ENCODE assay signal across 28 cellular contexts in genomic region chr15:48426941-48427340, GRCh38.
"Had no signal": no experiment of that assay in that cellular context is flagged by ENCODE, and none has a peak within 500 bp of the region (broad histone marks: within the 10 kb centered on the region; RNA-seq: fewer than 3 reads in every experiment).

No MANE protein-coding gene starts in this region.

- H3K9me3 ChIP-seq: ascending aorta, MG63 had no signal

- DNase-seq: activated CD4-positive, alpha-beta memory T cell treated with anti-CD3 and anti-CD28 coated beads for 36 hours; activated CD4-positive, alpha-beta T cell treated with anti-CD3 and anti-CD28 coated beads, Interleukin-2, amount 10 ng/mL, durations not matched to agents 7 days and 5 days; activated CD4-positive, CD25-positive, alpha-beta regulatory T cell; activated CD8-positive, alpha-beta memory T cell treated with anti-CD3 and anti-CD28 coated beads for 24 hours; activated effector memory CD4-positive, alpha-beta T cell treated with anti-CD3 and anti-CD28 coated beads, Interleukin-2, amount 50 U/mL, for 16 hours; activated naive CD4-positive, alpha-beta T cell treated with Interleukin-2 at 50 U/mL for 16 hours; activated naive CD8-positive, alpha-beta T cell treated with anti-CD3 and anti-CD28 coated beads, Interleukin-2, amount 50 U/mL, for 24 hours; activated T-cell treated with anti-CD3 and anti-CD28 coated beads, Interleukin-2, amount 50 U/mL, for 4 hours; amniotic stem cell; KG1; MG63; NCI-H1105; NCI-H1436; NCI-H1694 treated with DMSO at 0.1 percent for 48 hours; NCI-H2029 treated with DMSO at 0.1 percent for 48 hours; NCI-H510A treated with DMSO at 0.1 percent for 48 hours; NCI-H69; NK-92 treated with Interleukin-12 subunit alpha and Interleukin-12 subunit beta, amount 100 ng/mL, for 24 hours; OCI-M1; RPMI8226 had no signal

- H3K9me3 Mint-ChIP-seq: activated CD4-positive, alpha-beta memory T cell treated with anti-CD3 and anti-CD28 coated beads for 36 hours; activated CD4-positive, alpha-beta T cell treated with anti-CD3 and anti-CD28 coated beads, Interleukin-2, amount 10 ng/mL, durations not matched to agents 7 days and 5 days; activated naive CD4-positive, alpha-beta T cell treated with anti-CD3 and anti-CD28 coated beads, Interleukin-2, amount 50 U/mL, for 72 hours; activated naive CD8-positive, alpha-beta T cell treated with anti-CD3 and anti-CD28 coated beads, Interleukin-2, amount 50 U/mL, for 24 hours; activated T-cell treated with anti-CD3 and anti-CD28 coated beads, Interleukin-2, amount 50 U/mL, for 4 hours; brain; central memory CD8-positive, alpha-beta T cell; T-helper 1 cell treated with Interleukin-12 subunit alpha and Interleukin-12 subunit beta and Interleukin-4 antibody, amounts not matched to agents 30 μg/mL and 1 μg/mL, for 36 hours had no signal

- H3K27me3 ChIP-seq: ascending aorta, MG63 had no signal

- H3K4me3 ChIP-seq: ascending aorta, MG63 had no signal

- H3K27ac Mint-ChIP-seq: activated CD4-positive, alpha-beta memory T cell treated with anti-CD3 and anti-CD28 coated beads for 36 hours; activated CD4-positive, alpha-beta T cell treated with anti-CD3 and anti-CD28 coated beads, Interleukin-2, amount 10 ng/mL, durations not matched to agents 7 days and 5 days; activated naive CD4-positive, alpha-beta T cell treated with anti-CD3 and anti-CD28 coated beads, Interleukin-2, amount 50 U/mL, for 72 hours; activated naive CD8-positive, alpha-beta T cell treated with anti-CD3 and anti-CD28 coated beads, Interleukin-2, amount 50 U/mL, for 24 hours; brain; T-helper 1 cell treated with Interleukin-12 subunit alpha and Interleukin-12 subunit beta and Interleukin-4 antibody, amounts not matched to agents 30 μg/mL and 1 μg/mL, for 36 hours had no signal

- H3K4me1 Mint-ChIP-seq: activated CD4-positive, alpha-beta T cell treated with anti-CD3 and anti-CD28 coated beads, Interleukin-2, amount 10 ng/mL, durations not matched to agents 7 days and 5 days; activated naive CD8-positive, alpha-beta T cell treated with anti-CD3 and anti-CD28 coated beads, Interleukin-2, amount 50 U/mL, for 24 hours; central memory CD8-positive, alpha-beta T cell had no signal

- H3K27me3 Mint-ChIP-seq: activated CD4-positive, alpha-beta memory T cell treated with anti-CD3 and anti-CD28 coated beads for 36 hours; activated CD4-positive, alpha-beta T cell treated with anti-CD3 and anti-CD28 coated beads, Interleukin-2, amount 10 ng/mL, durations not matched to agents 7 days and 5 days; activated naive CD8-positive, alpha-beta T cell treated with anti-CD3 and anti-CD28 coated beads, Interleukin-2, amount 50 U/mL, for 24 hours; brain had no signal

- H3K36me3 Mint-ChIP-seq: activated CD4-positive, alpha-beta memory T cell treated with anti-CD3 and anti-CD28 coated beads for 36 hours; activated naive CD4-positive, alpha-beta T cell treated with anti-CD3 and anti-CD28 coated beads, Interleukin-2, amount 50 U/mL, for 72 hours had no signal

- ATAC-seq: activated naive CD4-positive, alpha-beta T cell treated with anti-CD3 and anti-CD28 coated beads, Interleukin-2, amount 50 U/mL, for 72 hours; activated naive CD8-positive, alpha-beta T cell treated with anti-CD3 and anti-CD28 coated beads, Interleukin-2, amount 50 U/mL, for 24 hours; activated T-cell treated with anti-CD3 and anti-CD28 coated beads, Interleukin-2, amount 50 U/mL, for 4 hours; Panc1; Right ventricle myocardium inferior had no signal

- H3K4me3 Mint-ChIP-seq: activated CD4-positive, alpha-beta memory T cell treated with anti-CD3 and anti-CD28 coated beads for 36 hours; activated CD4-positive, alpha-beta T cell treated with anti-CD3 and anti-CD28 coated beads, Interleukin-2, amount 10 ng/mL, durations not matched to agents 7 days and 5 days; activated naive CD8-positive, alpha-beta T cell treated with anti-CD3 and anti-CD28 coated beads, Interleukin-2, amount 50 U/mL, for 24 hours; activated T-cell treated with anti-CD3 and anti-CD28 coated beads, Interleukin-2, amount 50 U/mL, for 4 hours; brain; central memory CD8-positive, alpha-beta T cell; T-helper 1 cell treated with Interleukin-12 subunit alpha and Interleukin-12 subunit beta and Interleukin-4 antibody, amounts not matched to agents 30 μg/mL and 1 μg/mL, for 36 hours had no signal

- H3K4me1 ChIP-seq: ascending aorta had no signal

- H3K27ac ChIP-seq: ascending aorta, VCaP had no signal
